Comparison of ENCODE assay signal across 9 cellular contexts in the genomic region with DNA sequence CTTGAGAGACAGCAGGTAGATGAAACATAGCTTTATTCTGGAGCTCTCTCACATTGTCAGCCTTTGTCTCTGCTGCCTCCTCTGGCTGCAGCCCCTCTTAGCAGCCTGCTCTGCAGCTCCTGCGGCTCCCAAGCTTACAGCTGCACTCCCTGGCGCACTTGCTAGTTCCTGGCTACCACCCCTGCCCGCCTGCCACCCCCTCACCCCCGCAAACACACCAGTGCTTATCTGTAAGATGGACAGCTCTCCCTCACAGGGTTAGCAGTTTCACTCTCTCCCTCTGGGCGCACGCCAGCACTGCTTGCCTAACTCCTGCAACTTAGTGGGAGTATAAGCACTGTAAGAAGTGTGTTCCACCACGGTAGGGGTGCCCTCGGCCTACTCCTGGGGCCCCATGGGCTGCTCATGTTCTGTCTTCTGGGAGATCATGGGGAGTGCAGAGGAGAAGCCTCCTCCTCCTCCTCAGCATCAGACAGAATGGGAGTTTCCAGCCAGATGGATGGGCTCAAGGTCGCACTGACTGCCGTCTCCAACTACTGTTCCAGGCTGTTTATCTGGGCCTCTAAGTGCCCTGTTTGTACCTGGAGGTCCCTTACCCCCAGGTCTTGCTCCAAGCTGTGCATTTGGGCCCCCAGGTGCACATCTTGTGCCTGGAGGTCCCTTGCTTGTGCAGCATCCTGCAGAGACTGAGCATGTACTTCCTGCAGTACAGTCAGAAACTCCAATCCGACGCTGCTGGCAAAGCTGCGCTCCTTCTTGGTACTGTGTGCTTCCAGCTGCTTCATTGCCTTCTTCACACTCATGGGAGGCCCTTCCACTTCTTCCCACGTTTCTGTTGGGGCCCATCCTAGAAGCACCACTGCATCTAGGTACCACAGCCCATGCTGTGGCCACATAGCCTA.
DNase-seq lines count a peak whose midpoint lies in the region; ATAC-seq, FAIRE-seq and TF ChIP-seq lines count a peak whose summit lies in the region.
"Had no signal": no experiment of that assay in that cellular context is flagged by ENCODE, and none has a peak within 500 bp of the region (broad histone marks: within the 10 kb centered on the region; RNA-seq: fewer than 3 reads in every experiment).

No MANE protein-coding gene starts in this region.

- H3K36me3 ChIP-seq in kidney (ENCODE audit: control insufficient read depth in 1 of 2, insufficient read depth in 2 of 2, low read length in 2 of 2), result no peaks in the 10 kb centered on the region
- H3K36me3 ChIP-seq: BLaER1 treated with 17β-estradiol and CSF1 and Interleukin-3, amounts not matched to agents 10 nM and 100 nM had no signal

- no peak for TF ChIP-seq CTCF in kidney (IDR thresholded peaks at IDR 0.05; ENCODE audit: borderline replicate concordance, extremely low read depth, insufficient read depth)

- ATAC-seq in GM21447 (IDR thresholded peaks at IDR 0.05; ENCODE audit: unreplicated experiment), result no peak

- H3K27ac ChIP-seq in kidney (ENCODE audit: low read depth in 2 of 2, low read length in 2 of 2), result no peak overlapping the region
- H3K27ac ChIP-seq: BLaER1 treated with 17β-estradiol and CSF1 and Interleukin-3, amounts not matched to agents 10 nM and 100 nM had no signal

- peak; percentile 2 for DNase-seq in stimulated activated CD4-positive, alpha-beta T cell treated with anti-CD3 and anti-CD28 coated beads, Interleukin-15, amount 100 ng/mL, for 24 hours
- DNase-seq in stimulated activated CD4-positive, alpha-beta T cell treated with anti-CD3 and anti-CD28 coated beads, Interleukin-1b, Interleukin-23, amount 100 ng/mL, for 48 hours, result no peak
- DNase-seq in NCI-H2107 (lab: John Stamatoyannopoulos, UW), result peak; percentile 15
- peak; percentile 12 for DNase-seq in cerebellar cortex (ENCODE audit: low spot score)
- peak; percentile 20 for DNase-seq in urothelium cell line (ENCODE audit: low spot score)
- DNase-seq in EL, result no peak
- DNase-seq in kidney, result no peak

- H3K4me1 ChIP-seq in kidney (ENCODE audit: control insufficient read depth in 1 of 2, insufficient read depth in 1 of 2, low read depth in 1 of 2, low read length in 2 of 2), result no peaks in the 10 kb centered on the region
- H3K4me1 ChIP-seq: BLaER1 treated with 17β-estradiol and CSF1 and Interleukin-3, amounts not matched to agents 10 nM and 100 nM had no signal

- no peak overlapping the region for H3K9ac ChIP-seq in kidney (ENCODE audit: low read length in 2 of 2)
- H3K9ac ChIP-seq: BLaER1 treated with 17β-estradiol and CSF1 and Interleukin-3, amounts not matched to agents 10 nM and 100 nM had no signal

- no peaks in the 10 kb centered on the region for H3K9me3 ChIP-seq in kidney (ENCODE audit: control insufficient read depth in 1 of 2, low read length in 2 of 2)

- intact Hi-C loops in kidney (cut with DNase I), result no loop called here

- H3K4me3 ChIP-seq in kidney (ENCODE audit: low read length in 2 of 2), result no peak overlapping the region
- H3K4me3 ChIP-seq: BLaER1 treated with 17β-estradiol and CSF1 and Interleukin-3, amounts not matched to agents 10 nM and 100 nM had no signal

- FAIRE-seq in urothelium cell line (lab: Jason Lieb, UNC), result no peak
- no peak for FAIRE-seq in kidney (lab: Jason Lieb, UNC)

Comparison
In these comparisons a context has a peak if more than half of its experiments do, and no peak if none do; other contexts are left out.
1. DNase-seq: peak in stimulated activated CD4-positive, alpha-beta T cell treated with anti-CD3 and anti-CD28 coated beads, Interleukin-15, amount 100 ng/mL, for 24 hours (single experiment), NCI-H2107 (single experiment), cerebellar cortex (single experiment) and urothelium cell line (single experiment); none in stimulated activated CD4-positive, alpha-beta T cell treated with anti-CD3 and anti-CD28 coated beads, Interleukin-1b, Interleukin-23, amount 100 ng/mL, for 48 hours (single experiment), EL (single experiment) and kidney (single experiment).